1 cellular context compared by ENCODE assay signal in the genomic region with DNA sequence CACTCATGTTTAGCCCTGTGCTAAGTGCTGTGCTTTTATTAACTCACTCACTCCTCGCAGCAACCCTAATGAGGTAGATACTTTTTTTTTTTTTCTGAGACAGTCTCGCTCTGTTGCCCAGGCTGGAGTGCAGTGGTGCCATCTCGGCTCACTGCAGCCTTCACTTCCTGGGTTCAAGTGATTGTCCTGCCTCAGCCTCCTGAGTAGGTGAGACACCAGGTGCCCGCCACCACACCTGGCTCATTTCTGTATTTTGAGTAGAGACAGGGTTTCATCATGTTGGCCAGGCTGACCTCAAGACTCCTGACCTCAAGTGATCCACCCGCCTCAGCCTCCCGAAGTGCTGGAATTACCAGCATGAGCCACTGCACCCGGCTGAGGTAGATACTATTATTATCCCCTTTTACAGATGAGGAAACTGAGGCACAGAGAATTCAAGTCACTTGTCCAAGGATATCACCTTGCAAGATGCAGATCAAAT.
TF ChIP-seq lines count a peak whose summit lies in the region.

No MANE protein-coding gene starts in this region.

TF ChIP-seq in HCT116, 20 proteins besides CTCF, POLR2A, EP300 and RAD21 (continued from another document):
- TF ChIP-seq, protein P1, sequence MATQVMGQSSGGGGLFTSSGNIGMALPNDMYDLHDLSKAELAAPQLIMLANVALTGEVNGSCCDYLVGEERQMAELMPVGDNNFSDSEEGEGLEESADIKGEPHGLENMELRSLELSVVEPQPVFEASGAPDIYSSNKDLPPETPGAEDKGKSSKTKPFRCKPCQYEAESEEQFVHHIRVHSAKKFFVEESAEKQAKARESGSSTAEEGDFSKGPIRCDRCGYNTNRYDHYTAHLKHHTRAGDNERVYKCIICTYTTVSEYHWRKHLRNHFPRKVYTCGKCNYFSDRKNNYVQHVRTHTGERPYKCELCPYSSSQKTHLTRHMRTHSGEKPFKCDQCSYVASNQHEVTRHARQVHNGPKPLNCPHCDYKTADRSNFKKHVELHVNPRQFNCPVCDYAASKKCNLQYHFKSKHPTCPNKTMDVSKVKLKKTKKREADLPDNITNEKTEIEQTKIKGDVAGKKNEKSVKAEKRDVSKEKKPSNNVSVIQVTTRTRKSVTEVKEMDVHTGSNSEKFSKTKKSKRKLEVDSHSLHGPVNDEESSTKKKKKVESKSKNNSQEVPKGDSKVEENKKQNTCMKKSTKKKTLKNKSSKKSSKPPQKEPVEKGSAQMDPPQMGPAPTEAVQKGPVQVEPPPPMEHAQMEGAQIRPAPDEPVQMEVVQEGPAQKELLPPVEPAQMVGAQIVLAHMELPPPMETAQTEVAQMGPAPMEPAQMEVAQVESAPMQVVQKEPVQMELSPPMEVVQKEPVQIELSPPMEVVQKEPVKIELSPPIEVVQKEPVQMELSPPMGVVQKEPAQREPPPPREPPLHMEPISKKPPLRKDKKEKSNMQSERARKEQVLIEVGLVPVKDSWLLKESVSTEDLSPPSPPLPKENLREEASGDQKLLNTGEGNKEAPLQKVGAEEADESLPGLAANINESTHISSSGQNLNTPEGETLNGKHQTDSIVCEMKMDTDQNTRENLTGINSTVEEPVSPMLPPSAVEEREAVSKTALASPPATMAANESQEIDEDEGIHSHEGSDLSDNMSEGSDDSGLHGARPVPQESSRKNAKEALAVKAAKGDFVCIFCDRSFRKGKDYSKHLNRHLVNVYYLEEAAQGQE (IDR thresholded peaks at IDR 0.05; ENCODE audit: low read depth), result no peak
- TF ChIP-seq CBX3 (IDR thresholded peaks at IDR 0.05; ENCODE audit: low read depth), result no peak
- TF ChIP-seq, protein P2, sequence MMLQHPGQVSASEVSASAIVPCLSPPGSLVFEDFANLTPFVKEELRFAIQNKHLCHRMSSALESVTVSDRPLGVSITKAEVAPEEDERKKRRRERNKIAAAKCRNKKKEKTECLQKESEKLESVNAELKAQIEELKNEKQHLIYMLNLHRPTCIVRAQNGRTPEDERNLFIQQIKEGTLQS (IDR thresholded peaks at IDR 0.05), result no peak
- no peak for TF ChIP-seq EZH2phosphoT487 (IDR thresholded peaks at IDR 0.05; ENCODE audit: borderline replicate concordance)
- TF ChIP-seq, protein P3, sequence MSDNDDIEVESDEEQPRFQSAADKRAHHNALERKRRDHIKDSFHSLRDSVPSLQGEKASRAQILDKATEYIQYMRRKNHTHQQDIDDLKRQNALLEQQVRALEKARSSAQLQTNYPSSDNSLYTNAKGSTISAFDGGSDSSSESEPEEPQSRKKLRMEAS (IDR thresholded peaks at IDR 0.05), result no peak
- no peak for TF ChIP-seq FOSL1 (IDR thresholded peaks at IDR 0.05; ENCODE audit: low read depth)
- no peak for TF ChIP-seq ZNF274 (IDR thresholded peaks at IDR 0.05; ENCODE audit: low read depth, low read length)
- TF ChIP-seq SRF (IDR thresholded peaks at IDR 0.05; ENCODE audit: low read depth), result no peak
